Comparison of ENCODE assay signal across 9 cellular contexts in the genomic region with DNA sequence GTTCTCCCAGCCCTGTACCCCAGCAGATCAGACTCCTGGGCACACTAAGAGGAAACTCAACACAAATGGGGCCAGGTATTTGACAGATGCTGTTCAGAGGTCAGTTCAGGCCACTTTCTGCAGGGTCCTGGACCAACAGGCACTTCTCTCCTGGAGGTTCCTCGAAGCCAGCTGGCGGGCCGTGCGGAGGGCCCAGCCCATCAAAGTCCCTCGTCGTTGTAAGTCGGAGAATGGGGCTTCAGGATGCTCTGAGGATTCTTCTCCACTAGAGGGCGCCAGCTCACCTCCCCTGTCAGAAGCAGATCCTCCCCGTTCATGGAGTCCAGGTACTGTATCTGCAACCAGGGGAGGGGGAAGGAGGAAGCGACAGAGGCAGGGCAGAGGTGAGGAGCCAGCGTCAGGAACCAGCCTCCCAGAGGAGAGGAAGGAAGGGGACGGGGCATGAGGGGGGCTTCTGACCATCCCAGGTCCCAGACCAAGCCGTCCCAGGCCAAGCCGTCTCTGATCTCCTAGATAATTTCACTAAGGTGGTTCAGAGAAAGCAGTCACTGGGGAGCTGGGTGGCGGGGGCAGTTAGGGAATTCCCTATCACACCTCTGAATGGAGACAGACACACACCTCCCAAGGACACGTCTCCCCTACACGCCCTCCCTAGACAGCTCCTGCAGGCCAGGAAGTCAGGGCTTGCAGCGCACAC. TPM values are rescaled to one million over a fixed set of nuclear protein-coding genes. Genes with fewer than 3 reads are reported as not detected.
DNase-seq lines count a peak whose midpoint lies in the region; ATAC-seq and TF ChIP-seq lines count a peak whose summit lies in the region.
"Had no signal": no experiment of that assay in that cellular context is flagged by ENCODE, and none has a peak within 500 bp of the region (broad histone marks: within the 10 kb centered on the region; RNA-seq: fewer than 3 reads in every experiment).

No MANE protein-coding gene starts in this region.

- peaks cover 11% of the 10 kb centered on the region; the same call in 1 of the 2 replicates for H3K36me3 Mint-ChIP-seq in HFFc6 (ENCODE audit: low read depth)
- peaks cover 0 to 4% (median 0%) of the 10 kb centered on the region in 3 donors for H3K36me3 Mint-ChIP-seq in immature natural killer cell
- H3K36me3 Mint-ChIP-seq: IgD-negative memory B cell had no signal

- H3K27me3 Mint-ChIP-seq in HFFc6 (ENCODE audit: insufficient read depth) (no peaks in the 10 kb centered on the region; the same call in 1 of the 2 replicates), immature natural killer cell (ENCODE audit: low read depth in 3 of 3) (peaks cover 0 to 3% (median 0%) of the 10 kb centered on the region in 3 donors)
- H3K27me3 Mint-ChIP-seq: IgD-negative memory B cell had no signal

- TF ChIP-seq CTCF in HFFc6 (IDR thresholded peaks at IDR 0.05) (peak; percentile 97), VCaP (conservative IDR thresholded peaks at IDR 0.05) (peak; percentile 98)

- H3K9me3 Mint-ChIP-seq in HFFc6 (no peaks in the 10 kb centered on the region), immature natural killer cell (no peaks in the 10 kb centered on the region)
- H3K9me3 Mint-ChIP-seq: IgD-negative memory B cell had no signal

- no peak overlapping the region for H3K4me3 Mint-ChIP-seq in HFFc6
- H3K4me3 Mint-ChIP-seq in immature natural killer cell: no peak overlapping the region

- H3K27ac Mint-ChIP-seq in HFFc6 (peak overlapping the region; percentile 93), immature natural killer cell (peak overlapping the region in 1 of 6 donors; percentile 37)

- peaks cover 79% of the 10 kb centered on the region for H3K4me1 Mint-ChIP-seq in HFFc6 (ENCODE audit: low read depth)
- peaks cover 2 to 8% of the 10 kb centered on the region in 2 donors for H3K4me1 Mint-ChIP-seq in immature natural killer cell

- no peak for ATAC-seq in GM21381 (IDR thresholded peaks at IDR 0.05; ENCODE audit: unreplicated experiment)

- peak overlapping the region; percentile 15; the same call in 1 of the 2 replicates for H3K27ac ChIP-seq in VCaP

- DNase-seq in CMK (ENCODE audit: low read depth): peak; percentile 84
- DNase-seq in HFFc6: peak; percentile 74
- DNase-seq in NCI-H2171 treated with DMSO at 0.1 percent for 48 hours (lab: John Stamatoyannopoulos, UW): peak; percentile 93
- peak; percentile 61 for DNase-seq in brain pericyte (ENCODE audit: low read depth, low spot score)
- peak; percentile 66 to 78 (median 72) for DNase-seq in immature natural killer cell
- DNase-seq in stimulated activated CD4-positive, alpha-beta T cell treated with anti-CD3 and anti-CD28 coated beads, Interleukin-15, amount 100 ng/mL, for 1 hour (ENCODE audit: low read depth in 1 of 2, low spot score in 1 of 2): peak; percentile 57 to 61

RNA-seq across cellular contexts. Expression of a gene that starts 11.7 kb away (rescaled TPM):
- total RNA-seq in HFFc6 (2021; fragmentation: NEBNext Ultra II Directional; extraction: Animal tissue kit (Norgen Biotek cat#: 25700)): not detected
- polyA plus RNA-seq in immature natural killer cell: not detected
- polyA plus RNA-seq: IgD-negative memory B cell had no signal

RNA-seq across cellular contexts. Expression of a gene that starts 19.3 kb away (rescaled TPM):
- 100 to 1,000 TPM; 176 to 194 (median 185) TPM for total RNA-seq in HFFc6 (2021; fragmentation: NEBNext Ultra II Directional; extraction: Animal tissue kit (Norgen Biotek cat#: 25700))
- polyA plus RNA-seq in immature natural killer cell: 100 to 1,000 TPM; 236 to 379 (median 249) TPM

RNA-seq across cellular contexts. Expression of a gene that starts 26.0 kb away (rescaled TPM):
- total RNA-seq in HFFc6 (2021; fragmentation: NEBNext Ultra II Directional; extraction: Animal tissue kit (Norgen Biotek cat#: 25700)): 100 to 1,000 TPM in 4 of 6 experiments, 10 to 100 TPM in 2; 91.7 to 117 (median 105) TPM
- polyA plus RNA-seq in immature natural killer cell: 10 to 100 TPM in 2 of 3 donors, 1 to 10 TPM in 1; 5.1 to 22.2 (median 17.7) TPM
